ENCODE assay signal across 8 cellular contexts in genomic region chr7:130069179-130069977, GRCh38. TPM values are rescaled to one million over a fixed set of nuclear protein-coding genes. Genes with fewer than 3 reads are reported as not detected.
A peak's percentile ranks its signal among the peaks of the same experiment; 100 is the strongest.
DNase-seq lines count a peak whose midpoint lies in the region; ATAC-seq, FAIRE-seq and TF ChIP-seq lines count a peak whose summit lies in the region.

No MANE protein-coding gene starts in this region.

- H3K9ac ChIP-seq in keratinocyte (ENCODE audit: control insufficient read depth, extremely low read depth, insufficient read depth, low read length): peak overlapping the region; percentile 85

- no peaks in the 10 kb centered on the region for H3K9me3 Mint-ChIP-seq in activated CD4-positive, alpha-beta T cell treated with anti-CD3 and anti-CD28 coated beads for 36 hours (ENCODE audit: low read depth)
- H3K9me3 Mint-ChIP-seq in activated CD8-positive, alpha-beta T cell treated with anti-CD3 and anti-CD28 coated beads for 36 hours: no peaks in the 10 kb centered on the region

- WGBS in suprapubic skin: 47% methylated on average over 7 of the region's 7 CpGs

- H3K4me1 Mint-ChIP-seq in activated CD4-positive, alpha-beta T cell treated with anti-CD3 and anti-CD28 coated beads for 36 hours: peaks cover 27% of the 10 kb centered on the region
- peaks cover 30% of the 10 kb centered on the region for H3K4me1 Mint-ChIP-seq in activated CD8-positive, alpha-beta T cell treated with anti-CD3 and anti-CD28 coated beads for 36 hours (ENCODE audit: low read depth)

- H3K36me3 ChIP-seq in keratinocyte (ENCODE audit: control insufficient read depth in 2 of 2, extremely low read depth in 1 of 2, insufficient read depth in 2 of 2, low read length in 2 of 2) (no peaks in the 10 kb centered on the region), suprapubic skin (no peaks in the 10 kb centered on the region)

- peaks cover 11% of the 10 kb centered on the region for H3K4me1 ChIP-seq in keratinocyte (ENCODE audit: control insufficient read depth, extremely low read depth, insufficient read depth, low read length)
- H3K4me1 ChIP-seq in suprapubic skin: peaks cover 32% of the 10 kb centered on the region

- H3K27ac ChIP-seq in keratinocyte (ENCODE audit: control insufficient read depth, insufficient read depth, low read length) (peak overlapping the region; percentile 82), suprapubic skin (peak overlapping the region; percentile 90)

- H3K9me3 ChIP-seq in keratinocyte (ENCODE audit: control insufficient read depth, low read depth, low read length) (no peaks in the 10 kb centered on the region), suprapubic skin (no peaks in the 10 kb centered on the region)

- H3K4me2 ChIP-seq in keratinocyte (ENCODE audit: control insufficient read depth, extremely low read depth, insufficient read depth, low read depth, low read length): peak overlapping the region; percentile 91

- no peak for DNase-seq in activated CD4-positive, alpha-beta T cell treated with anti-CD3 and anti-CD28 coated beads for 36 hours
- DNase-seq in activated CD4-positive, alpha-beta T cell treated with anti-CD3 and anti-CD28 coated beads, Interleukin-2, amount 50 U/mL, for 48 hours: no peak
- DNase-seq in activated CD8-positive, alpha-beta T cell treated with anti-CD3 and anti-CD28 coated beads for 36 hours: no peak
- no peak for DNase-seq in keratinocyte (ENCODE audit: low read depth, low spot score)
- no peak for DNase-seq in suprapubic skin (ENCODE audit: low spot score in 2 of 2)
- no peak for DNase-seq in sciatic nerve (ENCODE audit: low spot score)
- DNase-seq in hepatic stellate cell (ENCODE audit: low spot score): no peak

- no peak for TF ChIP-seq EP300 in suprapubic skin (IDR thresholded peaks at IDR 0.05)

- peak overlapping the region; percentile 88 for H2AFZ ChIP-seq in keratinocyte (ENCODE audit: control insufficient read depth, low read length)

- CTCF ChIA-PET in activated CD4-positive, alpha-beta T cell treated with anti-CD3 and anti-CD28 coated beads for 36 hours (lab: Charles Lee): interaction anchor here (0.6 to 3.1 kb wide), 10 partner anchors 10 to 763 kb away, joined by 3 to 25 read pairs (median 3); no protein-coding TSS in a partner anchor
- CTCF ChIA-PET in activated CD8-positive, alpha-beta T cell treated with anti-CD3 and anti-CD28 coated beads for 36 hours (lab: Charles Lee): interaction anchor here (1.1 to 7.5 kb wide), 6 partner anchors 8 to 689 kb away, joined by 3 to 62 read pairs (median 5); no protein-coding TSS in a partner anchor

- peak overlapping the region; percentile 91 for H3K4me3 Mint-ChIP-seq in activated CD4-positive, alpha-beta T cell treated with anti-CD3 and anti-CD28 coated beads for 36 hours
- peak overlapping the region; percentile 92 for H3K4me3 Mint-ChIP-seq in activated CD8-positive, alpha-beta T cell treated with anti-CD3 and anti-CD28 coated beads for 36 hours

- H3K27me3 ChIP-seq in keratinocyte (ENCODE audit: control insufficient read depth, extremely low read depth, insufficient read depth, low read length) (no peaks in the 10 kb centered on the region), suprapubic skin (no peaks in the 10 kb centered on the region)

- H3K79me2 ChIP-seq in keratinocyte (ENCODE audit: control insufficient read depth, insufficient read depth, low read length): peaks cover 38% of the 10 kb centered on the region

- no peak for TF ChIP-seq POLR2A in suprapubic skin (IDR thresholded peaks at IDR 0.05)

- no peak for FAIRE-seq in keratinocyte (lab: Jason Lieb, UNC)

- peak overlapping the region; percentile 59 to 74 (median 73) for H3K4me3 ChIP-seq in keratinocyte (ENCODE audit: control insufficient read depth in 2 of 3, extremely low read depth in 1 of 3, insufficient read depth in 2 of 3, low read depth in 1 of 3, low read length in 3 of 3)
- peak overlapping the region; percentile 89 for H3K4me3 ChIP-seq in suprapubic skin

- no peak for ATAC-seq in activated CD4-positive, alpha-beta T cell treated with anti-CD3 and anti-CD28 coated beads for 36 hours
- ATAC-seq in activated CD8-positive, alpha-beta T cell treated with anti-CD3 and anti-CD28 coated beads for 36 hours: no peak
- ATAC-seq in sciatic nerve (no peak), HG03025 (IDR thresholded peaks at IDR 0.05; ENCODE audit: low FRiP score, unreplicated experiment) (no peak)

- no peaks in the 10 kb centered on the region for H3K9me1 ChIP-seq in keratinocyte (ENCODE audit: control insufficient read depth, extremely low read depth, insufficient read depth, low read length)

- peak overlapping the region; percentile 90 for H3K27ac Mint-ChIP-seq in activated CD4-positive, alpha-beta T cell treated with anti-CD3 and anti-CD28 coated beads for 36 hours
- H3K27ac Mint-ChIP-seq in activated CD8-positive, alpha-beta T cell treated with anti-CD3 and anti-CD28 coated beads for 36 hours: peak overlapping the region; percentile 88

- intact Hi-C loops in activated CD4-positive, alpha-beta T cell treated with anti-CD3 and anti-CD28 coated beads for 36 hours (cut with DNase I, micrococcal nuclease): no loop called here
- intact Hi-C loops in activated CD8-positive, alpha-beta T cell treated with anti-CD3 and anti-CD28 coated beads for 36 hours (cut with micrococcal nuclease): no loop called here
- intact Hi-C loops in sciatic nerve (cut with DNase I): no loop called here

- no peaks in the 10 kb centered on the region for H3K27me3 Mint-ChIP-seq in activated CD4-positive, alpha-beta T cell treated with anti-CD3 and anti-CD28 coated beads for 36 hours
- no peaks in the 10 kb centered on the region for H3K27me3 Mint-ChIP-seq in activated CD8-positive, alpha-beta T cell treated with anti-CD3 and anti-CD28 coated beads for 36 hours

- TF ChIP-seq CTCF in activated CD8-positive, alpha-beta T cell treated with anti-CD3 and anti-CD28 coated beads for 36 hours (IDR thresholded peaks at IDR 0.05): no peak
- TF ChIP-seq CTCF in keratinocyte (optimal IDR thresholded peaks at IDR 0.05 in 1 of 3, IDR thresholded peaks at IDR 0.05 in 1 of 3, conservative IDR thresholded peaks at IDR 0.05 in 1 of 3; ENCODE audit: extremely low read depth in 1 of 3, insufficient read depth in 2 of 3, low read length in 3 of 3) (no peak), suprapubic skin (IDR thresholded peaks at IDR 0.05) (no peak)

- dilution Hi-C loops in keratinocyte (cut with MboI; ENCODE audit: extremely low pct_ligation_motif_present, low sequenced_read_pairs): no loop called here

- H3K36me3 Mint-ChIP-seq in activated CD4-positive, alpha-beta T cell treated with anti-CD3 and anti-CD28 coated beads for 36 hours (ENCODE audit: low read depth): no peaks in the 10 kb centered on the region
- no peaks in the 10 kb centered on the region for H3K36me3 Mint-ChIP-seq in activated CD8-positive, alpha-beta T cell treated with anti-CD3 and anti-CD28 coated beads for 36 hours (ENCODE audit: low read depth)

- peaks cover 3% of the 10 kb centered on the region for H4K20me1 ChIP-seq in keratinocyte (ENCODE audit: control insufficient read depth, extremely low read depth, insufficient read depth, low read length)

- POLR2A ChIA-PET in activated CD4-positive, alpha-beta T cell treated with anti-CD3 and anti-CD28 coated beads for 36 hours (lab: Charles Lee): interaction anchor here (0.6 to 0.7 kb wide), 2 partner anchors 136 to 926 kb away, joined by 4 read pairs; partner anchors contain the start of gene TMEM209
- POLR2A ChIA-PET in activated CD8-positive, alpha-beta T cell treated with anti-CD3 and anti-CD28 coated beads for 36 hours (lab: Charles Lee): interaction anchor here (1.0 kb wide), 2 partner anchors 18 to 135 kb away, joined by 3 read pairs; no protein-coding TSS in a partner anchor

RNA-seq across cellular contexts. Expression of gene KLHDC10, which starts 1.0 kb away (rescaled TPM):
- total RNA-seq in activated CD4-positive, alpha-beta T cell treated with anti-CD3 and anti-CD28 coated beads for 36 hours: 10 to 100 TPM; 13.5 to 14.2 TPM
- total RNA-seq in activated CD8-positive, alpha-beta T cell treated with anti-CD3 and anti-CD28 coated beads for 36 hours: 10 to 100 TPM; 12.8 to 14.3 TPM
- polyA plus RNA-seq in keratinocyte: 17.3 to 22.7 TPM (median 20.3 TPM) in 3 replicates
- 15.2 TPM for polyA plus RNA-seq in keratinocyte (2011; ENCODE audit: low read depth)
- 16.9 and 27.3 TPM in 2 replicates for polyA plus RNA-seq in keratinocyte (2011; cell fraction: cytosol; rRNA removed)
- polyA plus RNA-seq in keratinocyte (2011; cell fraction: nucleus; rRNA removed): 28.3 and 31.1 TPM in 2 replicates
- 12.5 and 16.6 TPM in 2 replicates for polyA plus RNA-seq in keratinocyte (2012; ENCODE audit: low replicate concordance)
- 16.9 to 58.0 TPM (median 39.7 TPM) in 3 replicates for polyA minus RNA-seq in keratinocyte
- polyA minus RNA-seq in keratinocyte (2011; cell fraction: cytosol; rRNA and poly(A)+ RNA removed): 23.2 TPM
- 13.2 and 27.5 TPM in 2 replicates for polyA minus RNA-seq in keratinocyte (2011; cell fraction: nucleus; rRNA and poly(A)+ RNA removed)
- total RNA-seq in suprapubic skin (10 to 100 TPM; 17.8 to 26.9 (median 22.3) TPM), sciatic nerve (35.2 TPM)

RNA-seq across cellular contexts. Expression of gene ZC3HC1, which starts 18.2 kb away (rescaled TPM):
- total RNA-seq in activated CD4-positive, alpha-beta T cell treated with anti-CD3 and anti-CD28 coated beads for 36 hours: 10 to 100 TPM; 21.6 to 25.3 TPM
- total RNA-seq in activated CD8-positive, alpha-beta T cell treated with anti-CD3 and anti-CD28 coated beads for 36 hours: 10 to 100 TPM; 21.0 to 25.0 TPM
- polyA plus RNA-seq in keratinocyte: 16.6 to 23.7 TPM (median 20.3 TPM) in 3 replicates
- polyA plus RNA-seq in keratinocyte (2011; ENCODE audit: low read depth): 4.5 TPM
- polyA plus RNA-seq in keratinocyte (2011; cell fraction: cytosol; rRNA removed): 16.0 and 19.8 TPM in 2 replicates
- polyA plus RNA-seq in keratinocyte (2011; cell fraction: nucleus; rRNA removed): 24.6 and 29.8 TPM in 2 replicates
- polyA plus RNA-seq in keratinocyte (2012; ENCODE audit: low replicate concordance): 8.7 and 16.6 TPM in 2 replicates
- polyA minus RNA-seq in keratinocyte: 16.6 to 18.4 TPM (median 17.5 TPM) in 3 replicates
- 9.6 TPM for polyA minus RNA-seq in keratinocyte (2011; cell fraction: cytosol; rRNA and poly(A)+ RNA removed)
- polyA minus RNA-seq in keratinocyte (2011; cell fraction: nucleus; rRNA and poly(A)+ RNA removed): 12.7 and 21.0 TPM in 2 replicates
- total RNA-seq in suprapubic skin: 1 to 10 TPM; 6.4 to 9.1 (median 7.5) TPM
- total RNA-seq in sciatic nerve: 13.7 TPM
